32 cellular contexts compared by ENCODE assay signal in the genomic region with DNA sequence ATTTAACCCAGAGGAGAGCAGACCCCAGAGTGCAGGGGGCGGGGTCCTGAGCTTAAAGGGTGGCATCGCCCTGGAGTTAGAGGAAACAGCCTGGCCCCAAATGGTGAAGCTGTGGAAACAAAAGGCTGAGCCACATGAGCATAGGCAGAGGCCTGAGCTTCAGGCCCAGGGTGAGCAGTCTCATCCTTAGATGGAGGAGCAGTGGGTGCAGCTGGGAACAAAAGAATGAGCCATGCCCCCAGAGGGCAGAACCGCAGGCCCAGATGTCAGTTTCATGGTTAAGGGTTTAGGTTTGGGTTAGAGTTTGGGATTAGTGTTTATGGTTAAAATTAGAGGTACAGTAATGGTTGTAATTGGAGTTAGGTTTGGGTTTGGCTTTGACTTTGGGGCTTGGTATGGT. TPM values are rescaled to one million over a fixed set of nuclear protein-coding genes. Genes with fewer than 3 reads are reported as not detected.
"Had no signal": no experiment of that assay in that cellular context is flagged by ENCODE, and none has a peak within 500 bp of the region (broad histone marks: within the 10 kb centered on the region; RNA-seq: fewer than 3 reads in every experiment).

No MANE protein-coding gene starts in this region.

- H3K27ac ChIP-seq: adrenal gland, body of pancreas, brain microvascular endothelial cell, breast epithelium, VCaP had no signal

- H3K9me3 ChIP-seq: adrenal gland, body of pancreas, breast epithelium had no signal

- H3K4me3 ChIP-seq: adrenal gland, body of pancreas, breast epithelium had no signal

- H3K36me3 ChIP-seq: adrenal gland, brain microvascular endothelial cell, breast epithelium had no signal

- ATAC-seq: activated CD8-positive, alpha-beta T cell treated with anti-CD3 and anti-CD28 coated beads for 36 hours; activated naive CD4-positive, alpha-beta T cell treated with anti-CD3 and anti-CD28 coated beads, Interleukin-2, amount 50 U/mL, for 72 hours; activated T-cell treated with anti-CD3 and anti-CD28 coated beads, Interleukin-2, amount 50 U/mL, for 4 hours; activated T-cell treated with anti-CD3 and anti-CD28 coated beads, Interleukin-2, amount 50 U/mL, for 72 hours; activated T-helper 17 cell treated with anti-CD3 and anti-CD28 coated beads, Interleukin-2, amount 50 U/mL, for 72 hours; body of pancreas had no signal

- DNase-seq: activated B cell treated with CpG ODN at 0.5 μM for 24 hours; activated CD4-positive, alpha-beta memory T cell treated with anti-CD3 and anti-CD28 coated beads for 36 hours; activated CD4-positive, alpha-beta T cell treated with anti-CD3 and anti-CD28 coated beads for 4 hours; activated CD4-positive, alpha-beta T cell treated with anti-CD3 and anti-CD28 coated beads, Interleukin-2, amount 10 ng/mL, durations not matched to agents 24 days and 14 days; activated CD4-positive, alpha-beta T cell treated with anti-CD3 and anti-CD28 coated beads, Interleukin-2, amount 50 U/mL, for 1 hour; activated CD4-positive, alpha-beta T cell treated with anti-CD3 and anti-CD28 coated beads, Interleukin-2, amount 50 U/mL, for 4 hours; activated CD4-positive, CD25-positive, alpha-beta regulatory T cell treated with anti-CD3 and anti-CD28 coated beads, Interleukin-2, amount 50 U/mL, for 72 hours; activated CD8-positive, alpha-beta memory T cell treated with anti-CD3 and anti-CD28 coated beads, Interleukin-2, amount 50 U/mL, for 4 hours; activated CD8-positive, alpha-beta T cell treated with anti-CD3 and anti-CD28 coated beads for 36 hours; activated effector memory CD4-positive, alpha-beta T cell treated with anti-CD3 and anti-CD28 coated beads, Interleukin-2, amount 50 U/mL, for 16 hours; activated gamma-delta T cell treated with Interleukin-2 at 50 U/mL for 16 hours; activated naive CD4-positive, alpha-beta T cell; activated naive CD4-positive, alpha-beta T cell treated with anti-CD3 and anti-CD28 coated beads for 36 hours; activated naive CD4-positive, alpha-beta T cell treated with anti-CD3 and anti-CD28 coated beads, Interleukin-2, amount 50 U/mL, for 16 hours; activated naive CD8-positive, alpha-beta T cell treated with anti-CD3 and anti-CD28 coated beads for 36 hours; activated T-cell treated with anti-CD3 and anti-CD28 coated beads for 4 hours; activated T-cell treated with anti-CD3 and anti-CD28 coated beads, Interleukin-2, amount 50 U/mL, for 1 hour; activated T-cell treated with anti-CD3 and anti-CD28 coated beads, Interleukin-2, amount 50 U/mL, for 4 hours; activated T-cell treated with anti-CD3 and anti-CD28 coated beads, Interleukin-2, amount 50 U/mL, for 72 hours; adrenal gland; amniotic stem cell; aorta; body of pancreas; brain microvascular endothelial cell; central memory CD4-positive, alpha-beta T cell; T-helper 2 cell; T-helper 9 cell had no signal

- H3K27me3 ChIP-seq: adrenal gland, body of pancreas, brain microvascular endothelial cell, breast epithelium had no signal

- H3K4me1 ChIP-seq: adrenal gland, body of pancreas, breast epithelium had no signal

RNA-seq across cellular contexts. Expression of a gene that starts 44.4 kb away (rescaled TPM):
- total RNA-seq: astrocyte had no signal
- polyA plus RNA-seq: aorta had no signal
